1 cellular context compared by ENCODE assay signal in the genomic region with DNA sequence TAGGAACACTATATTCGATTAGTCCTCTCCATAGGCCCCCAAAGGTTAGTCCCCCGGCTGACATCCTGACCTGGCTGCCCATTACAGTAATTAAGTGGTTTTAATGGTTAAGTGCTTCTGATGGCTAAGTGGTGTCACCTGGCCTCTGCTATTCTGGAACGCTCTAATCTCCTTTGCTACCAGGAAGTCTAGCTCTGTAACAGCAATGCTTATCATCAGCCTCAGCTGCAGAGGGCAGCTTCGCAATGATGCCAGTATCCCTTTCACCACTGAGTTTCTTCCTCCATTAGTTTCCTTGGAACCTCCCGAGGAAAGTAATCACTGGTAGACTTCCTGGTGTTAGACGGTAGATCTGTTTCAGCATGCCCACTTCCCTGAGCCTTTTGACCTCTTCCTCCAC.
TF ChIP-seq lines count a peak whose summit lies in the region.

No MANE protein-coding gene starts in this region.

TF ChIP-seq in K562, 482 proteins besides CTCF, POLR2A, EP300 and RAD21:
- TF ChIP-seq NR4A1 (CRISPR knock-in tag; IDR thresholded peaks at IDR 0.05): no peak
- no peak for TF ChIP-seq NR4A1 (tag; IDR thresholded peaks at IDR 0.05)
- peak; percentile 18; the same call in 1 of the 2 replicates for TF ChIP-seq CBFA2T3 (IDR thresholded peaks at IDR 0.05)
- no peak for TF ChIP-seq ZNF311 (CRISPR knock-in tag; IDR thresholded peaks at IDR 0.05)
